In the genomic region with DNA sequence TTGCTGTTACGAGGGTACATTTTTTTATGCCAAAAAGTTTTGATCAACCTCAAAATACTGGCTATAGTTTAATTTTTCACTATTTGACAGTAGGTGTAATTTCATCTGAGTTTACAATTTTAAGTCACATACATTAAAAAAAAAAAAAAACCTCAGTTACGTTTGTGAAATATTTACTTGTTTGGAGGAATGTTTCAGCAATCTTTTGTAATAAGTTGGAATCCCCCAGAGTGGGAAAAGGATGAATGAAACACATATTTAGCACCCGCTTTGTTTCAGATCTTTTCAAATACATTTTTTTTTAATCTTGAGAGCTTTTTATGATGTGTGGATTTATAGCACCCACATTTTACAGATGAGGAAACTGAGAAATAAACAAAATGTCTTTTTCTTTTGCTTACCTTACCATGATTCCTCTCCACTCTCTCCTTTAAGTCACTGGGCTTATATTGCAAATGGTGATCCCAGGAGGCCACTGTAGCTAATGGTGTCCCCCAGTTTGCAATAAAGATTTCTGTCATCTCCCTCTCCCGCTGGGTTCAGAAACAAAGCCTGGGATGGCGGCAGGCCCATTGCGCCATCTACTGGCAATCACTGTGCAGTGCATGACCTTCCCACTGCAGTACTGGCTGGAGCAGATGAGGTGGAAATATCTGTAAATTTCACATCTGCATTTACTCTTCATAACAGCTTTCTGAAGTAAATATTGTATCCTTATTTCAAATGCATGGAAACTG, we compare ENCODE assay signal across 1 cellular context.
TF ChIP-seq lines count a peak whose summit lies in the region.

No MANE protein-coding gene starts in this region.

TF ChIP-seq in K562, 482 proteins besides CTCF, POLR2A, EP300 and RAD21 (continued from another document):
- TF ChIP-seq CREM (IDR thresholded peaks at IDR 0.05; ENCODE audit: low read depth): 0 out of 2 replicates have a peak, but pooled peaks have one; percentile 24
- 0 out of 4 replicates have a peak, but pooled peaks of 1 of the 2 experiments have one; percentile 7 for TF ChIP-seq NRF1 (conservative IDR thresholded peaks at IDR 0.05 in 1 of 2, IDR thresholded peaks at IDR 0.05 in 1 of 2)
- TF ChIP-seq NFE2 (IDR thresholded peaks at IDR 0.05; ENCODE audit: low read depth): no peak
- no peak for TF ChIP-seq SMARCE1 (IDR thresholded peaks at IDR 0.05)
- TF ChIP-seq ZNF232 (CRISPR knock-in tag; IDR thresholded peaks at IDR 0.05): no peak
- TF ChIP-seq KLF16 (IDR thresholded peaks at IDR 0.05): peak; percentile 19; the same call in 1 of the 2 replicates
